ENCODE assay signal across 1 cellular context in genomic region chr3:51943451-51944391, GRCh38.
A peak's percentile ranks its signal among the peaks of the same experiment; 100 is the strongest.
TF ChIP-seq lines count a peak whose summit lies in the region.

No MANE protein-coding gene starts in this region.

TF ChIP-seq in HepG2, 621 proteins besides CTCF, POLR2A, EP300 and RAD21:
- TF ChIP-seq ZBTB38 (CRISPR knock-in tag; IDR thresholded peaks at IDR 0.05) (0 out of 2 replicates have a peak, but pooled peaks have one; percentile 49), ZBTB33 (CRISPR knock-in tag; IDR thresholded peaks at IDR 0.05) (peak; percentile 88), MYC (CRISPR knock-in tag; IDR thresholded peaks at IDR 0.05; ENCODE audit: borderline replicate concordance) (no peak), AGO2 (optimal IDR thresholded peaks at IDR 0.05; ENCODE audit: low read depth, low read length) (peak; percentile 21), NR2F1 (CRISPR knock-in tag; IDR thresholded peaks at IDR 0.05) (no peak), ZNF431 (CRISPR knock-in tag; IDR thresholded peaks at IDR 0.05; ENCODE audit: borderline replicate concordance, low read depth) (no peak), PAX8 (CRISPR knock-in tag; IDR thresholded peaks at IDR 0.05; ENCODE audit: borderline replicate concordance) (0 out of 2 replicates have a peak, but pooled peaks have one; percentile 25)
